24 cellular contexts compared by ENCODE assay signal in the genomic region with DNA sequence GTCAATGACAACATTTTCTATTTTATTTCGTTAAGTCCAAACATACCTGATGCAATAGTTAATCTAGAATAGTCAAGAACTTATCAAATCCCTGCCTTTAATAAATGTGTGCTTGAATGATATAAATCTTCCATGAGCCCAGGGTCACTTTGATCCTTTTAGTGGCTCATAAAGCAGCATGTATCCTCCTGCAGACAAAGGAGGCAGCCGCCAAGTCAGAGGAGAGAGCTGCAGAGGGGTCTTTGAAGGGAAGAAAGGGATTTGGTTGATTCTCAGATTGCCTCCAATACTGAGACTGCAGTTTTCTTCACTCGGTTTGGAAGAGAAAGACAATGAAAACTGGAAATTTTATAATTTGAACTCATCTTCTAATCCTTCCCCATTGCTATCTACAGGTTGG.
"Had no signal": no experiment of that assay in that cellular context is flagged by ENCODE, and none has a peak within 500 bp of the region (broad histone marks: within the 10 kb centered on the region; RNA-seq: fewer than 3 reads in every experiment).

No MANE protein-coding gene starts in this region.

- H3K9me3 Mint-ChIP-seq: activated CD4-positive, alpha-beta T cell treated with anti-CD3 and anti-CD28 coated beads, Interleukin-2, amount 10 ng/mL, durations not matched to agents 7 days and 5 days; activated naive CD4-positive, alpha-beta T cell treated with anti-CD3 and anti-CD28 coated beads for 36 hours; type B pancreatic cell had no signal

- H3K27ac Mint-ChIP-seq: activated CD4-positive, alpha-beta T cell treated with anti-CD3 and anti-CD28 coated beads, Interleukin-2, amount 10 ng/mL, durations not matched to agents 7 days and 5 days; activated naive CD4-positive, alpha-beta T cell treated with anti-CD3 and anti-CD28 coated beads for 36 hours; activated naive CD8-positive, alpha-beta T cell treated with anti-CD3 and anti-CD28 coated beads, Interleukin-2, amount 50 U/mL, for 24 hours; naive thymus-derived CD8-positive, alpha-beta T cell; stimulated activated effector memory CD8-positive, alpha-beta T cell treated with anti-CD3 and anti-CD28 coated beads, Interleukin-12 subunit alpha, Interleukin-12 subunit beta, amount 100 ng/mL, for 72 hours; type B pancreatic cell had no signal

- H3K4me1 ChIP-seq: left ventricle myocardium inferior, sigmoid colon, testis had no signal

- H3K27me3 Mint-ChIP-seq: activated CD4-positive, alpha-beta T cell treated with anti-CD3 and anti-CD28 coated beads, Interleukin-2, amount 10 ng/mL, durations not matched to agents 7 days and 5 days; activated naive CD8-positive, alpha-beta T cell treated with anti-CD3 and anti-CD28 coated beads, Interleukin-2, amount 50 U/mL, for 24 hours; naive thymus-derived CD8-positive, alpha-beta T cell; type B pancreatic cell had no signal

- FAIRE-seq: endometrium had no signal

- ATAC-seq: activated CD4-positive, CD25-positive, alpha-beta regulatory T cell treated with anti-CD3 and anti-CD28 coated beads, Interleukin-2, amount 50 U/mL, for 24 hours; activated naive CD8-positive, alpha-beta T cell treated with anti-CD3 and anti-CD28 coated beads, Interleukin-2, amount 50 U/mL, for 24 hours; activated T-cell treated with anti-CD3 and anti-CD28 coated beads, Interleukin-2, amount 50 U/mL, for 4 hours; naive thymus-derived CD8-positive, alpha-beta T cell; stimulated activated effector memory CD8-positive, alpha-beta T cell treated with anti-CD3 and anti-CD28 coated beads, Interleukin-12 subunit alpha, Interleukin-12 subunit beta, amount 100 ng/mL, for 72 hours had no signal

- H3K27ac ChIP-seq: brain microvascular endothelial cell, left ventricle myocardium inferior, sigmoid colon, testis had no signal

- H3K36me3 Mint-ChIP-seq: naive thymus-derived CD8-positive, alpha-beta T cell; stimulated activated effector memory CD8-positive, alpha-beta T cell treated with anti-CD3 and anti-CD28 coated beads, Interleukin-12 subunit alpha, Interleukin-12 subunit beta, amount 100 ng/mL, for 72 hours; type B pancreatic cell had no signal

- H3K36me3 ChIP-seq: brain microvascular endothelial cell, left ventricle myocardium inferior, sigmoid colon had no signal

- DNase-seq: activated CD4-positive, alpha-beta T cell treated with anti-CD3 and anti-CD28 coated beads, Interleukin-2, amount 10 ng/mL, durations not matched to agents 7 days and 5 days; activated CD8-positive, alpha-beta memory T cell treated with anti-CD3 and anti-CD28 coated beads, Interleukin-2, amount 50 U/mL, for 4 hours; activated naive CD4-positive, alpha-beta T cell treated with anti-CD3 and anti-CD28 coated beads for 36 hours; activated naive CD8-positive, alpha-beta T cell treated with anti-CD3 and anti-CD28 coated beads, Interleukin-2, amount 50 U/mL, for 24 hours; activated T-cell treated with anti-CD3 and anti-CD28 coated beads, Interleukin-2, amount 50 U/mL, for 4 hours; aorta; brain microvascular endothelial cell; central memory CD4-positive, alpha-beta T cell; erythroblast; foreskin melanocyte; hypothalamus; kidney; left ventricle myocardium inferior; naive thymus-derived CD8-positive, alpha-beta T cell; occipital lobe; posterior cingulate gyrus; sigmoid colon; stimulated activated CD4-positive, alpha-beta T cell treated with anti-CD3 and anti-CD28 coated beads, Interleukin-4, amount 100 ng/mL, for 24 hours; T-helper 1 cell; testis had no signal

- H3K4me3 Mint-ChIP-seq: activated CD4-positive, alpha-beta T cell treated with anti-CD3 and anti-CD28 coated beads, Interleukin-2, amount 10 ng/mL, durations not matched to agents 7 days and 5 days; activated naive CD4-positive, alpha-beta T cell treated with anti-CD3 and anti-CD28 coated beads for 36 hours; activated naive CD8-positive, alpha-beta T cell treated with anti-CD3 and anti-CD28 coated beads, Interleukin-2, amount 50 U/mL, for 24 hours; activated T-cell treated with anti-CD3 and anti-CD28 coated beads, Interleukin-2, amount 50 U/mL, for 4 hours; naive thymus-derived CD8-positive, alpha-beta T cell; stimulated activated effector memory CD8-positive, alpha-beta T cell treated with anti-CD3 and anti-CD28 coated beads, Interleukin-12 subunit alpha, Interleukin-12 subunit beta, amount 100 ng/mL, for 72 hours; type B pancreatic cell had no signal

- H3K9me3 ChIP-seq: left ventricle myocardium inferior, sigmoid colon, testis had no signal

- H3K4me3 ChIP-seq: left ventricle myocardium inferior, sigmoid colon, testis had no signal

- H3K4me1 Mint-ChIP-seq: activated CD4-positive, alpha-beta T cell treated with anti-CD3 and anti-CD28 coated beads, Interleukin-2, amount 10 ng/mL, durations not matched to agents 7 days and 5 days; activated naive CD8-positive, alpha-beta T cell treated with anti-CD3 and anti-CD28 coated beads, Interleukin-2, amount 50 U/mL, for 24 hours; naive thymus-derived CD8-positive, alpha-beta T cell; stimulated activated effector memory CD8-positive, alpha-beta T cell treated with anti-CD3 and anti-CD28 coated beads, Interleukin-12 subunit alpha, Interleukin-12 subunit beta, amount 100 ng/mL, for 72 hours had no signal

- H3K27me3 ChIP-seq: brain microvascular endothelial cell, sigmoid colon, testis had no signal
